Comparison of ENCODE assay signal across 21 cellular contexts in genomic region chr4:86366920-86367319, GRCh38. TPM values are rescaled to one million over a fixed set of nuclear protein-coding genes. Genes with fewer than 3 reads are reported as not detected.
DNase-seq lines count a peak whose midpoint lies in the region; ATAC-seq, FAIRE-seq and TF ChIP-seq lines count a peak whose summit lies in the region.
"Had no signal": no experiment of that assay in that cellular context is flagged by ENCODE, and none has a peak within 500 bp of the region (broad histone marks: within the 10 kb centered on the region; RNA-seq: fewer than 3 reads in every experiment).

No MANE protein-coding gene starts in this region.

- H3K4me1 ChIP-seq in GM23338 (ENCODE audit: insufficient read depth) (peaks cover 11% of the 10 kb centered on the region; the same call in 1 of the 2 replicates), GM12878 (ENCODE audit: control insufficient read depth, insufficient read depth, low read length) (no peaks in the 10 kb centered on the region), transverse colon (no peaks in the 10 kb centered on the region), mammary epithelial cell (ENCODE audit: insufficient read depth, low read length) (no peaks in the 10 kb centered on the region)
- H3K4me1 ChIP-seq: BLaER1 had no signal

- no peak overlapping the region for H3K4me2 ChIP-seq in GM23338
- no peak overlapping the region for H3K4me2 ChIP-seq in GM12878 (ENCODE audit: control insufficient read depth, insufficient read depth)
- H3K4me2 ChIP-seq in mammary epithelial cell (ENCODE audit: insufficient read depth, low read depth, low read length) = no peak overlapping the region
- H3K4me2 ChIP-seq: BLaER1 had no signal

- H3K9me3 Mint-ChIP-seq in GM23338 = peaks cover 10% of the 10 kb centered on the region
- H3K9me3 Mint-ChIP-seq in osteocyte (ENCODE audit: unreplicated experiment) = peaks cover 6% of the 10 kb centered on the region

- POLR2A ChIA-PET in GM12878 (lab: Charles Lee) = no interaction called here

- no peak for TF ChIP-seq POLR2A in GM12878 (IDR thresholded peaks at IDR 0.05; ENCODE audit: low read depth, low read length)
- TF ChIP-seq POLR2A in transverse colon (IDR thresholded peaks at IDR 0.05) = no peak

- H3K4me3 Mint-ChIP-seq in GM23338 (no peak overlapping the region), osteocyte (ENCODE audit: unreplicated experiment) (no peak overlapping the region)
- H3K4me3 Mint-ChIP-seq: B cell; CD4-positive, CD25-positive, alpha-beta regulatory T cell; CD8-positive, alpha-beta T cell had no signal

- SMC1A ChIA-PET in GM12878 (lab: Charles Lee; ENCODE audit: uncharacterized antibody, unreplicated experiment) = no interaction called here

- TF ChIP-seq CTCF in GM23338 (conservative IDR thresholded peaks at IDR 0.05; ENCODE audit: low read depth in 2 of 2) (no peak), GM12878 (IDR thresholded peaks at IDR 0.05 in 2 of 3, conservative IDR thresholded peaks at IDR 0.05 in 1 of 3; ENCODE audit: control insufficient read depth in 2 of 3, extremely low read depth in 1 of 3, insufficient read depth in 1 of 3, low read depth in 3 of 3, low read length in 3 of 3) (no peak), osteocyte (IDR thresholded peaks at IDR 0.05) (no peak), transverse colon (IDR thresholded peaks at IDR 0.05) (no peak), mammary epithelial cell (conservative IDR thresholded peaks at IDR 0.05 in 1 of 2, IDR thresholded peaks at IDR 0.05 in 1 of 2; ENCODE audit: extremely low read depth in 1 of 2, insufficient read depth in 1 of 2, low read depth in 1 of 2, low read length in 2 of 2) (no peak)

- H3K9me2 ChIP-seq in GM23338 (ENCODE audit: insufficient read depth) = no peaks in the 10 kb centered on the region

- no peak for ATAC-seq in GM23338
- ATAC-seq in GM12878 = no peak
- ATAC-seq in GM21526 (IDR thresholded peaks at IDR 0.05; ENCODE audit: low FRiP score, unreplicated experiment) = no peak
- ATAC-seq: CD8-positive, alpha-beta T cell had no signal

- H3K4me1 Mint-ChIP-seq in GM23338 = peaks cover 4% of the 10 kb centered on the region; the same call in 1 of the 3 replicates
- peaks cover 28% of the 10 kb centered on the region for H3K4me1 Mint-ChIP-seq in osteocyte (ENCODE audit: unreplicated experiment)
- H3K4me1 Mint-ChIP-seq: B cell; CD4-positive, CD25-positive, alpha-beta regulatory T cell had no signal

- CTCF ChIA-PET in GM12878 (lab: Yijun Ruan, JAX) = no interaction called here
- CTCF ChIA-PET in mammary epithelial cell (lab: Charles Lee; ENCODE audit: low non-redundant PET) = no interaction called here

- no peak for FAIRE-seq in GM12878 (lab: Jason Lieb, UNC)
- FAIRE-seq: D721Med, GM12891, GM18507, H1 had no signal

- H3K27ac ChIP-seq in GM23338 (ENCODE audit: low read depth) = no peak overlapping the region
- no peak overlapping the region for H3K27ac ChIP-seq in GM12878 (ENCODE audit: control insufficient read depth, insufficient read depth)
- H3K27ac ChIP-seq in transverse colon = no peak overlapping the region
- no peak overlapping the region for H3K27ac ChIP-seq in mammary epithelial cell (ENCODE audit: insufficient read depth, low read depth, low read length)
- H3K27ac ChIP-seq: BLaER1, C4-2B had no signal

- H3K4me3 ChIP-seq in GM23338 = no peak overlapping the region
- H3K4me3 ChIP-seq in GM12878 = no peak overlapping the region
- no peak overlapping the region for H3K4me3 ChIP-seq in transverse colon
- H3K4me3 ChIP-seq in mammary epithelial cell (replicated peaks in 1 of 3; ENCODE audit: insufficient read depth in 1 of 3, low read depth in 2 of 3, low read length in 3 of 3) = no peak overlapping the region
- H3K4me3 ChIP-seq: BLaER1 had no signal

- TF ChIP-seq EP300 in GM12878 (IDR thresholded peaks at IDR 0.05; ENCODE audit: borderline replicate concordance in 1 of 2, control insufficient read depth in 1 of 2, low read depth in 2 of 2, low read length in 2 of 2) (no peak), transverse colon (IDR thresholded peaks at IDR 0.05; ENCODE audit: low read depth) (no peak)

- TF ChIP-seq RAD21 in GM12878 (IDR thresholded peaks at IDR 0.05; ENCODE audit: insufficient read depth, low read depth, low read length) = no peak

- no peaks in the 10 kb centered on the region for H4K20me1 ChIP-seq in GM23338 (replicated peaks; ENCODE audit: insufficient read depth)
- H4K20me1 ChIP-seq in GM12878 (ENCODE audit: control insufficient read depth, insufficient read depth) = no peaks in the 10 kb centered on the region
- no peaks in the 10 kb centered on the region for H4K20me1 ChIP-seq in mammary epithelial cell (ENCODE audit: insufficient read depth, low read length)
- H4K20me1 ChIP-seq: BLaER1 had no signal

- H3K27me3 ChIP-seq in GM23338 (ENCODE audit: insufficient read depth) = no peaks in the 10 kb centered on the region
- no peaks in the 10 kb centered on the region for H3K27me3 ChIP-seq in GM12878 (replicated peaks in 1 of 2; ENCODE audit: control insufficient read depth in 2 of 2, insufficient read depth in 2 of 2, low read length in 1 of 2)
- H3K27me3 ChIP-seq in transverse colon = no peaks in the 10 kb centered on the region
- no peaks in the 10 kb centered on the region for H3K27me3 ChIP-seq in mammary epithelial cell (ENCODE audit: insufficient read depth, low read length)
- H3K27me3 ChIP-seq: BLaER1 had no signal

- H3K27ac Mint-ChIP-seq in GM23338 (no peak overlapping the region), osteocyte (ENCODE audit: unreplicated experiment) (peak overlapping the region; percentile 8)
- H3K27ac Mint-ChIP-seq: B cell; CD4-positive, CD25-positive, alpha-beta regulatory T cell; CD8-positive, alpha-beta T cell had no signal

- H3F3A ChIP-seq in GM23338 (replicated peaks; ENCODE audit: low read depth) = no peaks in the 10 kb centered on the region

- no peaks in the 10 kb centered on the region for H3K9me3 ChIP-seq in GM12878 (replicated peaks; ENCODE audit: control insufficient read depth, insufficient read depth, low read length)
- H3K9me3 ChIP-seq in transverse colon = no peaks in the 10 kb centered on the region
- no peaks in the 10 kb centered on the region for H3K9me3 ChIP-seq in mammary epithelial cell (replicated peaks; ENCODE audit: insufficient read depth, low read length)
- H3K9me3 ChIP-seq: BLaER1 had no signal

- 5% methylated on average over 1 of the region's 1 CpG for WGBS in GM12878 (ENCODE audit: insufficient coverage, insufficient replicate concordance, low lambda C conversion rate, missing lambda C conversion rate)
- 60 to 100% methylated on average over 1 of the region's 1 CpG for WGBS in transverse colon (ENCODE audit: low coverage in 1 of 2), 2 donors
- 88% methylated on average over 1 of the region's 1 CpG for WGBS in mammary epithelial cell (ENCODE audit: low coverage, missing lambda C conversion rate)

- DNase-seq in GM23338 (ENCODE audit: low spot score) (no peak), GM12878 (ENCODE audit: low read depth, low spot score) (no peak), osteocyte (ENCODE audit: extremely low spot score, unreplicated experiment) (no peak), transverse colon (no peak), mammary epithelial cell (no peak)
- DNase-seq: CD4-positive, CD25-positive, alpha-beta regulatory T cell; CD8-positive, alpha-beta T cell; DMS 273 treated with DMSO at 0.1 percent for 48 hours; DMS79; GDM1; H7; HCEC 1CT had no signal

- H3K36me3 Mint-ChIP-seq in GM23338 (ENCODE audit: low read depth) (peaks cover 10% of the 10 kb centered on the region), osteocyte (ENCODE audit: unreplicated experiment) (peaks cover 2% of the 10 kb centered on the region)
- H3K36me3 Mint-ChIP-seq: CD4-positive, CD25-positive, alpha-beta regulatory T cell; CD8-positive, alpha-beta T cell had no signal

- H3K27me3 Mint-ChIP-seq in GM23338 (ENCODE audit: insufficient read depth, low read depth, poor library complexity) (no peaks in the 10 kb centered on the region), osteocyte (ENCODE audit: unreplicated experiment) (no peaks in the 10 kb centered on the region)
- H3K27me3 Mint-ChIP-seq: CD4-positive, CD25-positive, alpha-beta regulatory T cell had no signal

- in situ Hi-C loops in GM12878 (cut with MboI) (no loop called here), transverse colon (cut with MboI; ENCODE audit: low pct_ligation_motif_present in 1 of 4, low pct_unique_long_range_greater_than_20kb in 1 of 4, low sequenced_read_pairs in 3 of 4) (no loop called here), mammary epithelial cell (cut with MboI; ENCODE audit: low sequenced_read_pairs in 2 of 2) (no loop called here)

- H3K79me2 ChIP-seq in GM23338 (replicated peaks; ENCODE audit: insufficient read depth) (no peaks in the 10 kb centered on the region), GM12878 (ENCODE audit: control insufficient read depth, insufficient read depth, low read length) (no peaks in the 10 kb centered on the region), mammary epithelial cell (ENCODE audit: insufficient read depth, low read length) (no peaks in the 10 kb centered on the region)

- BruUV-seq in GM12878 (replicated peaks; lab: Mats Ljungman, UMichigan) (no TSS peak), mammary epithelial cell (replicated peaks; lab: Mats Ljungman, UMichigan) (no TSS peak)

- RAD21 ChIA-PET in GM12878 (lab: Charles Lee; ENCODE audit: unreplicated experiment) = no interaction called here

- H2AFZ ChIP-seq in GM23338 (0 out of 2 replicates have a peak overlapping the region, but pooled peaks have one; percentile 3), GM12878 (ENCODE audit: control insufficient read depth, low read depth, low read length) (no peak overlapping the region), mammary epithelial cell (ENCODE audit: low read depth, low read length) (no peak overlapping the region)

- dilution Hi-C loops in mammary epithelial cell (cut with HindIII; ENCODE audit: low sequenced_read_pairs) = no loop called here

- H3K36me3 ChIP-seq in GM23338 (ENCODE audit: insufficient read depth) (no peaks in the 10 kb centered on the region), GM12878 (ENCODE audit: control insufficient read depth in 2 of 2, insufficient read depth in 2 of 2, low read length in 1 of 2) (no peaks in the 10 kb centered on the region), transverse colon (no peaks in the 10 kb centered on the region), mammary epithelial cell (ENCODE audit: insufficient read depth, low read length) (no peaks in the 10 kb centered on the region)
- H3K36me3 ChIP-seq: BLaER1 had no signal

- H3K9ac ChIP-seq in GM12878 (ENCODE audit: control insufficient read depth, insufficient read depth, low read length) (no peak overlapping the region), mammary epithelial cell (ENCODE audit: insufficient read depth, low read length) (no peak overlapping the region)
- H3K9ac ChIP-seq: BLaER1 had no signal

- intact Hi-C loops in GM12878 (cut with micrococcal nuclease; ENCODE audit: unreplicated experiment) (no loop called here), transverse colon (cut with DNase I; ENCODE audit: low total_unique reads) (no loop called here), mammary epithelial cell (cut with micrococcal nuclease) (no loop called here)

RNA-seq across cellular contexts. Expression of gene MAPK10, which starts 7.1 kb away (rescaled TPM):
- total RNA-seq in GM23338 (2014; rRNA removed; shearing (Covaris generic)) = 8.1 and 10.3 TPM in 2 replicates
- polyA plus RNA-seq in GM23338 (2016; fragmentation: Nextera tagmentation; extraction: Ambion mirVana) (2.6 and 3.6 TPM in 2 replicates), GM12878 (2011; rRNA removed) (4.2 and 5.3 TPM in 2 replicates), GM12878 (2014; fragmentation: Illumina TruSeq; extraction: Trizol) (1.6 and 1.7 TPM in 2 replicates), GM12878 (2014; fragmentation: Nextera tagmentation; extraction: Ambion mirVana) (1 to 10 TPM; 1.1 to 1.2 TPM), GM12878 (2014; rRNA removed) (1.8 and 2.2 TPM in 2 replicates), GM12878 (2016; fragmentation: Nextera tagmentation; extraction: Ambion mirVana) (1 to 10 TPM; 3.1 TPM), mammary epithelial cell (2.9 TPM)
- total RNA-seq in GM12878 (2013; cell fraction: nucleolus; rRNA removed) = 123 and 124 TPM in 2 replicates
- total RNA-seq in GM12878 (2014; rRNA removed) (3.6 and 5.0 TPM in 2 replicates), GM12878 (2014; rRNA removed; fragmentation: Illumina TruSeq; extraction: Trizol) (3.8 and 4.6 TPM in 2 replicates), GM12878 (2021) (1.5 and 2.5 TPM in 2 replicates), osteocyte (16.2 and 19.2 TPM in 2 replicates), transverse colon (10 to 100 TPM in 2 of 4 donors, 1 to 10 TPM in 2; 4.1 to 50.0 (median 9.4) TPM), mammary epithelial cell (10 to 100 TPM in 1 of 2 donors, 1 to 10 TPM in 1; 8.2 to 10.0 TPM)
- polyA plus RNA-seq in GM12878 (2011; ENCODE audit: low read depth) = not detected
- polyA plus RNA-seq in GM12878 (2011; cell fraction: cytosol; rRNA removed) = 1.4 and 2.2 TPM in 2 replicates
- polyA plus RNA-seq in GM12878 (2011; cell fraction: nucleus; rRNA removed) = 7.2 and 10.0 TPM in 2 replicates
- polyA plus RNA-seq in GM12878 (2012) = 0.23 and 0.24 TPM in 2 replicates
- polyA minus RNA-seq in GM12878 (2011; rRNA and poly(A)+ RNA removed) = 15.2 and 20.3 TPM in 2 replicates
- polyA minus RNA-seq in GM12878 (2011; cell fraction: cytosol; rRNA and poly(A)+ RNA removed) = 0.80 and 3.0 TPM in 2 replicates
- 37.5 and 43.2 TPM in 2 replicates for polyA minus RNA-seq in GM12878 (2011; cell fraction: nucleus; rRNA and poly(A)+ RNA removed)
- polyA minus RNA-seq in mammary epithelial cell = 1.6 TPM
- total RNA-seq: A172; CD8-positive, alpha-beta T cell had no signal
- polyA plus RNA-seq: CD4-positive, CD25-positive, alpha-beta regulatory T cell had no signal
